Comparison of ENCODE assay signal across 1 cellular context in genomic region chr11:61745796-61746653, GRCh38.
A peak's percentile ranks its signal among the peaks of the same experiment; 100 is the strongest.
TF ChIP-seq lines count a peak whose summit lies in the region.

No MANE protein-coding gene starts in this region.

TF ChIP-seq in HepG2, 621 proteins besides CTCF, POLR2A, EP300 and RAD21 (continued from another document):
- no peak for TF ChIP-seq AHDC1 (CRISPR knock-in tag; IDR thresholded peaks at IDR 0.05; ENCODE audit: borderline replicate concordance)
- no peak for TF ChIP-seq PLSCR1 (CRISPR knock-in tag; IDR thresholded peaks at IDR 0.05; ENCODE audit: borderline replicate concordance)
- TF ChIP-seq SIN3A (IDR thresholded peaks at IDR 0.05; ENCODE audit: borderline replicate concordance, low read depth, low read length): no peak
- TF ChIP-seq ATF4 (CRISPR knock-in tag; IDR thresholded peaks at IDR 0.05): no peak
- no peak for TF ChIP-seq NFE2 (CRISPR knock-in tag; IDR thresholded peaks at IDR 0.05)
- peak; percentile 13; the same call in 1 of the 2 replicates for TF ChIP-seq ZFP91 (CRISPR knock-in tag; IDR thresholded peaks at IDR 0.05; ENCODE audit: borderline replicate concordance)
- TF ChIP-seq ZBTB44 (CRISPR knock-in tag; IDR thresholded peaks at IDR 0.05): no peak
- no peak for TF ChIP-seq MIER3 (CRISPR knock-in tag; IDR thresholded peaks at IDR 0.05; ENCODE audit: borderline replicate concordance)
- no peak for TF ChIP-seq ZNF616 (CRISPR knock-in tag; IDR thresholded peaks at IDR 0.05; ENCODE audit: low read depth)
- no peak for TF ChIP-seq ZNF709 (CRISPR knock-in tag; IDR thresholded peaks at IDR 0.05)
- no peak for TF ChIP-seq ELK4 (CRISPR knock-in tag; IDR thresholded peaks at IDR 0.05; ENCODE audit: borderline replicate concordance)
- peak; percentile 44 for TF ChIP-seq AGO1 (IDR thresholded peaks at IDR 0.05; ENCODE audit: low read depth, low read length, poor library complexity, severe bottlenecking)
- peak; percentile 77; the same call in 1 of the 2 replicates for TF ChIP-seq SSRP1 (CRISPR knock-in tag; IDR thresholded peaks at IDR 0.05)
